Comparison of ENCODE assay signal across 2 cellular contexts in the genomic region with DNA sequence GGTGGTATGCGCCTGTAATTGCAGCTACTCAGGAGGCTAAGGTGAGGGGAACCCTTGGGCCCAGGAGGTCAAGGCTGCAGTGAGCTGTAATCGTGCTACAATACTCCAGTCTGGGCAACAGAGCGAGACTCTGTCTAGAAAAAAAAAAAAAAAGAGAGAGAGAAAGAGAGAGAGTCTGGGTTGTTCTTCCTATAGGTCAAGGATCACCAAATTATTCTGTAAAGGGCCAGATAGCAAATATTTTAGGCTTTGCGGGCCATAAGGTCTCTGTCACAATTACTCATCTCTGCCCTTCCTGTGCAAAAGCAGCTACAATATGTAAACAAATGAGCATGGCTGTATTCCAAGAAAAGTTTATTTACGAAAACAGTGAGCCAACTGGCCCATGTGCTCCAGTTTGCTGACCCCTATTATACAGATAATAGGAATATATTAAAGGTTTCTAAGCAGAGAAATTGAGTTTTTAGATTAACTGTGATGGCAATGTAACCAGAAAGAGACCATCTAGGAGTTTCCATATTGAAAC.
TF ChIP-seq lines count a peak whose summit lies in the region.

No MANE protein-coding gene starts in this region.

TF ChIP-seq in HepG2, 621 proteins besides CTCF, POLR2A, EP300 and RAD21 (continues in another document):
- no peak for TF ChIP-seq ZNF160 (CRISPR knock-in tag; IDR thresholded peaks at IDR 0.05)
- TF ChIP-seq, protein P1, sequence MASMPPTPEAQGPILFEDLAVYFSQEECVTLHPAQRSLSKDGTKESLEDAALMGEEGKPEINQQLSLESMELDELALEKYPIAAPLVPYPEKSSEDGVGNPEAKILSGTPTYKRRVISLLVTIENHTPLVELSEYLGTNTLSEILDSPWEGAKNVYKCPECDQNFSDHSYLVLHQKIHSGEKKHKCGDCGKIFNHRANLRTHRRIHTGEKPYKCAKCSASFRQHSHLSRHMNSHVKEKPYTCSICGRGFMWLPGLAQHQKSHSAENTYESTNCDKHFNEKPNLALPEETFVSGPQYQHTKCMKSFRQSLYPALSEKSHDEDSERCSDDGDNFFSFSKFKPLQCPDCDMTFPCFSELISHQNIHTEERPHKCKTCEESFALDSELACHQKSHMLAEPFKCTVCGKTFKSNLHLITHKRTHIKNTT (CRISPR knock-in tag; IDR thresholded peaks at IDR 0.05) = no peak
- TF ChIP-seq, protein P2, sequence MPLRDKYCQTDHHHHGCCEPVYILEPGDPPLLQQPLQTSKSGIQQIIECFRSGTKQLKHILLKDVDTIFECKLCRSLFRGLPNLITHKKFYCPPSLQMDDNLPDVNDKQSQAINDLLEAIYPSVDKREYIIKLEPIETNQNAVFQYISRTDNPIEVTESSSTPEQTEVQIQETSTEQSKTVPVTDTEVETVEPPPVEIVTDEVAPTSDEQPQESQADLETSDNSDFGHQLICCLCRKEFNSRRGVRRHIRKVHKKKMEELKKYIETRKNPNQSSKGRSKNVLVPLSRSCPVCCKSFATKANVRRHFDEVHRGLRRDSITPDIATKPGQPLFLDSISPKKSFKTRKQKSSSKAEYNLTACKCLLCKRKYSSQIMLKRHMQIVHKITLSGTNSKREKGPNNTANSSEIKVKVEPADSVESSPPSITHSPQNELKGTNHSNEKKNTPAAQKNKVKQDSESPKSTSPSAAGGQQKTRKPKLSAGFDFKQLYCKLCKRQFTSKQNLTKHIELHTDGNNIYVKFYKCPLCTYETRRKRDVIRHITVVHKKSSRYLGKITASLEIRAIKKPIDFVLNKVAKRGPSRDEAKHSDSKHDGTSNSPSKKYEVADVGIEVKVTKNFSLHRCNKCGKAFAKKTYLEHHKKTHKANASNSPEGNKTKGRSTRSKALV (CRISPR knock-in tag; IDR thresholded peaks at IDR 0.05) = no peak
- TF ChIP-seq, protein P3, sequence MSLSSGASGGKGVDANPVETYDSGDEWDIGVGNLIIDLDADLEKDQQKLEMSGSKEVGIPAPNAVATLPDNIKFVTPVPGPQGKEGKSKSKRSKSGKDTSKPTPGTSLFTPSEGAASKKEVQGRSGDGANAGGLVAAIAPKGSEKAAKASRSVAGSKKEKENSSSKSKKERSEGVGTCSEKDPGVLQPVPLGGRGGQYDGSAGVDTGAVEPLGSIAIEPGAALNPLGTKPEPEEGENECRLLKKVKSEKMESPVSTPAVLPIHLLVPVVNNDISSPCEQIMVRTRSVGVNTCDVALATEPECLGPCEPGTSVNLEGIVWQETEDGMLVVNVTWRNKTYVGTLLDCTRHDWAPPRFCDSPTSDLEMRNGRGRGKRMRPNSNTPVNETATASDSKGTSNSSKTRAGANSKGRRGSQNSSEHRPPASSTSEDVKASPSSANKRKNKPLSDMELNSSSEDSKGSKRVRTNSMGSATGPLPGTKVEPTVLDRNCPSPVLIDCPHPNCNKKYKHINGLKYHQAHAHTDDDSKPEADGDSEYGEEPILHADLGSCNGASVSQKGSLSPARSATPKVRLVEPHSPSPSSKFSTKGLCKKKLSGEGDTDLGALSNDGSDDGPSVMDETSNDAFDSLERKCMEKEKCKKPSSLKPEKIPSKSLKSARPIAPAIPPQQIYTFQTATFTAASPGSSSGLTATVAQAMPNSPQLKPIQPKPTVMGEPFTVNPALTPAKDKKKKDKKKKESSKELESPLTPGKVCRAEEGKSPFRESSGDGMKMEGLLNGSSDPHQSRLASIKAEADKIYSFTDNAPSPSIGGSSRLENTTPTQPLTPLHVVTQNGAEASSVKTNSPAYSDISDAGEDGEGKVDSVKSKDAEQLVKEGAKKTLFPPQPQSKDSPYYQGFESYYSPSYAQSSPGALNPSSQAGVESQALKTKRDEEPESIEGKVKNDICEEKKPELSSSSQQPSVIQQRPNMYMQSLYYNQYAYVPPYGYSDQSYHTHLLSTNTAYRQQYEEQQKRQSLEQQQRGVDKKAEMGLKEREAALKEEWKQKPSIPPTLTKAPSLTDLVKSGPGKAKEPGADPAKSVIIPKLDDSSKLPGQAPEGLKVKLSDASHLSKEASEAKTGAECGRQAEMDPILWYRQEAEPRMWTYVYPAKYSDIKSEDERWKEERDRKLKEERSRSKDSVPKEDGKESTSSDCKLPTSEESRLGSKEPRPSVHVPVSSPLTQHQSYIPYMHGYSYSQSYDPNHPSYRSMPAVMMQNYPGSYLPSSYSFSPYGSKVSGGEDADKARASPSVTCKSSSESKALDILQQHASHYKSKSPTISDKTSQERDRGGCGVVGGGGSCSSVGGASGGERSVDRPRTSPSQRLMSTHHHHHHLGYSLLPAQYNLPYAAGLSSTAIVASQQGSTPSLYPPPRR (CRISPR knock-in tag; IDR thresholded peaks at IDR 0.05; ENCODE audit: borderline replicate concordance) = peak; percentile 77; the same call in 1 of the 2 replicates
- 0 out of 2 replicates have a peak, but pooled peaks have one; percentile 41 for TF ChIP-seq ZSCAN9 (CRISPR knock-in tag; IDR thresholded peaks at IDR 0.05; ENCODE audit: borderline replicate concordance)
- TF ChIP-seq FOXA1 (IDR thresholded peaks at IDR 0.05) = no peak
- TF ChIP-seq FOXA1 (CRISPR knock-in tag; IDR thresholded peaks at IDR 0.05) = 0 out of 2 replicates have a peak, but pooled peaks have one; percentile 29
- 0 out of 2 replicates have a peak, but pooled peaks have one; percentile 57 for TF ChIP-seq NFIC (IDR thresholded peaks at IDR 0.05; ENCODE audit: low read length)
- no peak for TF ChIP-seq ELF4 (CRISPR knock-in tag; IDR thresholded peaks at IDR 0.05; ENCODE audit: borderline replicate concordance)
- TF ChIP-seq KAT2B (IDR thresholded peaks at IDR 0.05; ENCODE audit: borderline replicate concordance, low read depth, low read length) = no peak
- TF ChIP-seq, protein P4, sequence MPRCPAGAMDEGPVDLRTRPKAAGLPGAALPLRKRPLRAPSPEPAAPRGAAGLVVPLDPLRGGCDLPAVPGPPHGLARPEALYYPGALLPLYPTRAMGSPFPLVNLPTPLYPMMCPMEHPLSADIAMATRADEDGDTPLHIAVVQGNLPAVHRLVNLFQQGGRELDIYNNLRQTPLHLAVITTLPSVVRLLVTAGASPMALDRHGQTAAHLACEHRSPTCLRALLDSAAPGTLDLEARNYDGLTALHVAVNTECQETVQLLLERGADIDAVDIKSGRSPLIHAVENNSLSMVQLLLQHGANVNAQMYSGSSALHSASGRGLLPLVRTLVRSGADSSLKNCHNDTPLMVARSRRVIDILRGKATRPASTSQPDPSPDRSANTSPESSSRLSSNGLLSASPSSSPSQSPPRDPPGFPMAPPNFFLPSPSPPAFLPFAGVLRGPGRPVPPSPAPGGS (CRISPR knock-in tag; IDR thresholded peaks at IDR 0.05) = no peak
- TF ChIP-seq HHEX (CRISPR knock-in tag; IDR thresholded peaks at IDR 0.05) = peak; percentile 79
- TF ChIP-seq SAP130 (CRISPR knock-in tag; IDR thresholded peaks at IDR 0.05; ENCODE audit: low read depth) = peak; percentile 84
- peak; percentile 44; the same call in 1 of the 2 replicates for TF ChIP-seq SOX5 (CRISPR knock-in tag; IDR thresholded peaks at IDR 0.05; ENCODE audit: borderline replicate concordance)
- TF ChIP-seq ZMYM3 (CRISPR knock-in tag; IDR thresholded peaks at IDR 0.05) = 0 out of 2 replicates have a peak, but pooled peaks have one; percentile 16
- no peak for TF ChIP-seq ZKSCAN5 (CRISPR knock-in tag; IDR thresholded peaks at IDR 0.05)
- no peak for TF ChIP-seq FOXP1 (IDR thresholded peaks at IDR 0.05)
- peak; percentile 68 for TF ChIP-seq FOXP1 (CRISPR knock-in tag; IDR thresholded peaks at IDR 0.05)
- no peak for TF ChIP-seq SOX13 (IDR thresholded peaks at IDR 0.05)
- peak in 1 of 2 experiments; percentile 41; a peak in 1 of 4 replicates for TF ChIP-seq SOX13 (CRISPR knock-in tag; conservative IDR thresholded peaks at IDR 0.05 in 1 of 2, IDR thresholded peaks at IDR 0.05 in 1 of 2)
- TF ChIP-seq KMT2B (CRISPR knock-in tag; IDR thresholded peaks at IDR 0.05) = peak; percentile 42; the same call in 1 of the 2 replicates
- 0 out of 2 replicates have a peak, but pooled peaks have one; percentile 33 for TF ChIP-seq PHF21A (CRISPR knock-in tag; IDR thresholded peaks at IDR 0.05)

TF ChIP-seq in SK-N-SH, 30 proteins besides CTCF, POLR2A, EP300 and RAD21:
- no peak for TF ChIP-seq TEAD4 (IDR thresholded peaks at IDR 0.05; ENCODE audit: borderline replicate concordance, insufficient read depth)
- no peak for TF ChIP-seq POLR2AphosphoS5 (IDR thresholded peaks at IDR 0.05; ENCODE audit: low read depth, low read length)
- TF ChIP-seq FOSL2 (IDR thresholded peaks at IDR 0.05; ENCODE audit: borderline replicate concordance, low read depth) = no peak
- TF ChIP-seq SIN3A (IDR thresholded peaks at IDR 0.05; ENCODE audit: borderline replicate concordance, low read depth, low read length) = no peak
- TF ChIP-seq, protein P5, sequence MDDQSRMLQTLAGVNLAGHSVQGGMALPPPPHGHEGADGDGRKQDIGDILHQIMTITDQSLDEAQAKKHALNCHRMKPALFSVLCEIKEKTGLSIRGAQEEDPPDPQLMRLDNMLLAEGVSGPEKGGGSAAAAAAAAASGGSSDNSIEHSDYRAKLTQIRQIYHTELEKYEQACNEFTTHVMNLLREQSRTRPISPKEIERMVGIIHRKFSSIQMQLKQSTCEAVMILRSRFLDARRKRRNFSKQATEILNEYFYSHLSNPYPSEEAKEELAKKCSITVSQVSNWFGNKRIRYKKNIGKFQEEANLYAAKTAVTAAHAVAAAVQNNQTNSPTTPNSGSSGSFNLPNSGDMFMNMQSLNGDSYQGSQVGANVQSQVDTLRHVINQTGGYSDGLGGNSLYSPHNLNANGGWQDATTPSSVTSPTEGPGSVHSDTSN (IDR thresholded peaks at IDR 0.05) = no peak
- no peak for TF ChIP-seq TCF12 (IDR thresholded peaks at IDR 0.05)
- no peak for TF ChIP-seq TAF1 (IDR thresholded peaks at IDR 0.05; ENCODE audit: borderline replicate concordance, low read depth, low read length)
